In genomic region chr6:84575264-84575663, GRCh38 we compare ENCODE assay signal across 8 cellular contexts.
DNase-seq lines count a peak whose midpoint lies in the region; ATAC-seq lines count a peak whose summit lies in the region.

No MANE protein-coding gene starts in this region.

- ATAC-seq in GM21528 (IDR thresholded peaks at IDR 0.05; ENCODE audit: low FRiP score, unreplicated experiment) (peak; percentile 93), HG03460 (IDR thresholded peaks at IDR 0.05; ENCODE audit: unreplicated experiment) (peak; percentile 97), left colon (no peak)

- intact Hi-C loops in left colon (cut with DNase I, micrococcal nuclease): no loop called here

- DNase-seq in GM04503 (ENCODE audit: low read depth) (peak; percentile 45), astrocyte of the hippocampus (ENCODE audit: low read depth, low spot score) (peak; percentile 67), medulla oblongata (ENCODE audit: extremely low spot score) (no peak), NAMALWA (ENCODE audit: low spot score) (no peak), DMS79 treated with DMSO at 0.1 percent for 48 hours (lab: John Stamatoyannopoulos, UW) (no peak), left colon (no peak)

Comparison
In these comparisons a context has a peak if more than half of its experiments do, and no peak if none do; other contexts are left out.
1. DNase-seq: peak in GM04503 (single experiment) and astrocyte of the hippocampus (single experiment); none in medulla oblongata (single experiment), NAMALWA (single experiment), DMS79 treated with DMSO at 0.1 percent for 48 hours (single experiment) and left colon (0 of 2).